ENCODE assay signal across 8 cellular contexts in genomic region chr19:47047272-47047930, GRCh38. TPM values are rescaled to one million over a fixed set of nuclear protein-coding genes. Genes with fewer than 3 reads are reported as not detected.
A peak's percentile ranks its signal among the peaks of the same experiment; 100 is the strongest.
DNase-seq lines count a peak whose midpoint lies in the region; ATAC-seq and TF ChIP-seq lines count a peak whose summit lies in the region.

No MANE protein-coding gene starts in this region.

- no peaks in the 10 kb centered on the region for H3K27me3 Mint-ChIP-seq in activated CD8-positive, alpha-beta T cell treated with anti-CD3 and anti-CD28 coated beads, Interleukin-2, amount 10 ng/mL, durations not matched to agents 7 days and 5 days (ENCODE audit: low read depth)

- RAD21 ChIA-PET in HCT116 (lab: Charles Lee; ENCODE audit: low non-redundant PET in 1 of 2, low total read pairs in 2 of 2, uncharacterized antibody in 2 of 2, unreplicated experiment in 2 of 2), result no interaction called here

- TF ChIP-seq POLR2A in HCT116 (IDR thresholded peaks at IDR 0.05; ENCODE audit: borderline replicate concordance, extremely low read depth, insufficient read depth, insufficient read length), result no peak
- TF ChIP-seq POLR2A in spleen (IDR thresholded peaks at IDR 0.05), result no peak

- peak overlapping the region; percentile 94 for H3K4me3 Mint-ChIP-seq in activated CD8-positive, alpha-beta T cell treated with anti-CD3 and anti-CD28 coated beads, Interleukin-2, amount 10 ng/mL, durations not matched to agents 7 days and 5 days

- H3K4me2 ChIP-seq in HCT116 (ENCODE audit: low read length), result peak overlapping the region; percentile 97

- H3K36me3 ChIP-seq in HCT116 (ENCODE audit: control insufficient read depth in 1 of 2, insufficient read depth in 2 of 2, low read length in 2 of 2), result no peaks in the 10 kb centered on the region; a peak in 1 of 4 replicates
- H3K36me3 ChIP-seq in iPS DF 6.9 (ENCODE audit: control insufficient read depth, insufficient read depth, low read length), result peaks cover 8% of the 10 kb centered on the region; the same call in 1 of the 2 replicates
- peaks cover 0 to 34% (median 5%) of the 10 kb centered on the region in 6 donors for H3K36me3 ChIP-seq in spleen

- TF ChIP-seq RAD21 in HCT116 (IDR thresholded peaks at IDR 0.05; ENCODE audit: low read depth), result no peak

- BruUV-seq in HCT116 (replicated peaks; lab: Mats Ljungman, UMichigan), result no TSS peak

- H3K36me3 Mint-ChIP-seq in activated CD8-positive, alpha-beta T cell treated with anti-CD3 and anti-CD28 coated beads, Interleukin-2, amount 10 ng/mL, durations not matched to agents 7 days and 5 days (ENCODE audit: low read depth), result peaks cover 2% of the 10 kb centered on the region

- H3K27ac ChIP-seq in HCT116 (ENCODE audit: low read depth, low read length) (peak overlapping the region; percentile 64), iPS DF 6.9 (ENCODE audit: low read length) (no peak overlapping the region), spleen (peak overlapping the region in 6 of 8 donors; percentile 82 to 94 (median 91))

- H3K4me1 Mint-ChIP-seq in activated CD8-positive, alpha-beta T cell treated with anti-CD3 and anti-CD28 coated beads, Interleukin-2, amount 10 ng/mL, durations not matched to agents 7 days and 5 days (ENCODE audit: low read depth), result peaks cover 21% of the 10 kb centered on the region

- H3K9me3 ChIP-seq in HCT116 (ENCODE audit: control insufficient read depth in 1 of 2, insufficient read depth in 1 of 2, low read depth in 1 of 2, low read length in 2 of 2) (no peaks in the 10 kb centered on the region), iPS DF 6.9 (ENCODE audit: control insufficient read depth, insufficient read depth, low read length) (no peaks in the 10 kb centered on the region), spleen (no peaks in the 10 kb centered on the region)

- H3K4me1 ChIP-seq in HCT116 (ENCODE audit: control insufficient read depth in 1 of 2, insufficient read depth in 2 of 2, low read length in 2 of 2) (peaks cover 4 to 14% of the 10 kb centered on the region in 2 experiments; a peak in 3 of 4 replicates), iPS DF 6.9 (ENCODE audit: control insufficient read depth, insufficient read depth, low read length) (peaks cover 3% of the 10 kb centered on the region), spleen (peaks cover 6 to 28% (median 17%) of the 10 kb centered on the region in 6 donors)

- no peaks in the 10 kb centered on the region for H3K9me2 ChIP-seq in HCT116 (ENCODE audit: insufficient read depth)

- H4K20me1 ChIP-seq in HCT116 (ENCODE audit: insufficient read depth), result no peaks in the 10 kb centered on the region

- TF ChIP-seq CTCF in HCT116 (IDR thresholded peaks at IDR 0.05 in 2 of 3, conservative IDR thresholded peaks at IDR 0.05 in 1 of 3; ENCODE audit: borderline replicate concordance in 1 of 3, insufficient read depth in 1 of 3, low read depth in 2 of 3, low read length in 2 of 3) (no peak), spleen (IDR thresholded peaks at IDR 0.05 in 8 of 11, conservative IDR thresholded peaks at IDR 0.05 in 3 of 11) (no peak)

- WGBS in iPS DF 6.9 (ENCODE audit: insufficient coverage, insufficient read length), result no CpG with 5 or more reads among the region's 22 CpGs
- 53 to 62% (median 57%) methylated on average over 22 of the region's 22 CpGs for WGBS in spleen, 5 donors

- H3K4me3 ChIP-seq in HCT116 (replicated peaks in 1 of 2; ENCODE audit: low read depth in 1 of 2, low read length in 2 of 2) (peak overlapping the region; percentile 71 to 72), iPS DF 6.9 (ENCODE audit: low read length) (peak overlapping the region; percentile 68; the same call in 1 of the 2 replicates), spleen (peak overlapping the region; percentile 97 to 99 (median 98))

- no peak for ATAC-seq in HCT116
- no peak for ATAC-seq in activated CD8-positive, alpha-beta T cell treated with anti-CD3 and anti-CD28 coated beads, Interleukin-2, amount 10 ng/mL, durations not matched to agents 7 days and 5 days
- no peak for ATAC-seq in GM21381 (IDR thresholded peaks at IDR 0.05; ENCODE audit: unreplicated experiment)

- H3K9ac ChIP-seq in HCT116 (ENCODE audit: low read length), result no peak overlapping the region

- CTCF ChIA-PET in HCT116 (lab: Charles Lee), result interaction anchor here (0.7 to 1.1 kb wide), 3 partner anchors 9 to 34 kb away, joined by 3 to 8 read pairs (median 3); no protein-coding TSS in a partner anchor
- CTCF ChIA-PET in activated CD8-positive, alpha-beta T cell treated with anti-CD3 and anti-CD28 coated beads, Interleukin-2, amount 10 ng/mL, durations not matched to agents 7 days and 5 days (lab: Charles Lee), result interaction anchor here (0.9 to 1.7 kb wide), 5 partner anchors 11 to 66 kb away, joined by 3 to 13 read pairs (median 3); partner anchors contain the start of gene ZC3H4

- POLR2A ChIA-PET in HCT116 (lab: Charles Lee), result interaction anchor here (0.6 to 1.1 kb wide), 4 partner anchors 9 to 197 kb away, joined by 3 to 5 read pairs (median 3); partner anchors contain the start of genes AP2S1 and ZC3H4
- POLR2A ChIA-PET in activated CD8-positive, alpha-beta T cell treated with anti-CD3 and anti-CD28 coated beads, Interleukin-2, amount 10 ng/mL, durations not matched to agents 7 days and 5 days (lab: Charles Lee), result interaction anchor here (0.6 to 1.5 kb wide), 8 partner anchors 11 to 1605 kb away, joined by 3 to 7 read pairs (median 4); partner anchors contain the start of genes SAE1 and ZC3H4

- intact Hi-C loops in HCT116 (cut with micrococcal nuclease) (no loop called here), spleen (cut with DNase I; ENCODE audit: low total_unique reads) (no loop called here)

- H3K9me3 Mint-ChIP-seq in activated CD8-positive, alpha-beta T cell treated with anti-CD3 and anti-CD28 coated beads, Interleukin-2, amount 10 ng/mL, durations not matched to agents 7 days and 5 days (ENCODE audit: insufficient read depth), result no peaks in the 10 kb centered on the region

- H3K27me3 ChIP-seq in HCT116 (ENCODE audit: insufficient read depth, low read length), result no peaks in the 10 kb centered on the region
- H3K27me3 ChIP-seq in iPS DF 6.9 (ENCODE audit: control insufficient read depth, insufficient read depth, low read length), result no peaks in the 10 kb centered on the region
- H3K27me3 ChIP-seq in spleen (replicated peaks in 1 of 7), result no peaks in the 10 kb centered on the region

- peak overlapping the region; percentile 95 for H3K27ac Mint-ChIP-seq in activated CD8-positive, alpha-beta T cell treated with anti-CD3 and anti-CD28 coated beads, Interleukin-2, amount 10 ng/mL, durations not matched to agents 7 days and 5 days

- peaks cover 8% of the 10 kb centered on the region; the same call in 1 of the 2 replicates for H3K79me2 ChIP-seq in HCT116 (ENCODE audit: insufficient read depth, low read length)

- DNase-seq in HCT116 (ENCODE audit: low read depth, low spot score) (no peak), iPS DF 6.9 (ENCODE audit: low read depth, low spot score) (no peak), spleen (no peak), AG08395 (ENCODE audit: low spot score) (no peak), ecto neural progenitor cell (ENCODE audit: low spot score) (no peak), KG1 (lab: John Stamatoyannopoulos, UW) (no peak)
- DNase-seq in activated CD8-positive, alpha-beta T cell treated with anti-CD3 and anti-CD28 coated beads, Interleukin-2, amount 10 ng/mL, durations not matched to agents 7 days and 5 days, result no peak

- peak overlapping the region; percentile 32 for H2AFZ ChIP-seq in HCT116 (ENCODE audit: low read depth, low read length, poor library complexity, severe bottlenecking)

TF ChIP-seq in HCT116, 20 proteins besides CTCF, POLR2A, EP300 and RAD21:
- TF ChIP-seq YY1 (IDR thresholded peaks at IDR 0.05; ENCODE audit: extremely low read depth, insufficient replicate concordance, low read depth, low read length) (no peak), CBX3 (IDR thresholded peaks at IDR 0.05; ENCODE audit: low read depth) (no peak), POLR2AphosphoS5 (IDR thresholded peaks at IDR 0.05; ENCODE audit: low read depth, low read length) (no peak), ATF3 (IDR thresholded peaks at IDR 0.05) (no peak), TCF7L2 (IDR thresholded peaks at IDR 0.05; ENCODE audit: borderline replicate concordance, extremely low read depth, insufficient read depth, insufficient read length) (no peak), ZBTB33 (IDR thresholded peaks at IDR 0.05; ENCODE audit: extremely low read depth, insufficient replicate concordance, low read length) (no peak), ZFX (IDR thresholded peaks at IDR 0.05) (no peak), JUND (IDR thresholded peaks at IDR 0.05) (no peak), ZNF274 (IDR thresholded peaks at IDR 0.05; ENCODE audit: low read depth, low read length) (no peak), FOSL1 (IDR thresholded peaks at IDR 0.05; ENCODE audit: low read depth) (no peak)
TF ChIP-seq in HCT116: peak in this region for 0.

RNA-seq across cellular contexts. Expression of gene TMEM160, which starts 1.0 kb away (rescaled TPM):
- total RNA-seq in HCT116 (2021; ENCODE audit: unreplicated experiment), result 49.4 TPM
- 29.9 and 30.8 TPM in 2 replicates for polyA plus RNA-seq in HCT116 (2012)
- total RNA-seq in activated CD8-positive, alpha-beta T cell treated with anti-CD3 and anti-CD28 coated beads, Interleukin-2, amount 10 ng/mL, durations not matched to agents 7 days and 5 days, result 10 to 100 TPM; 74.4 to 76.8 TPM
- total RNA-seq in spleen, result 10 to 100 TPM; 23.6 to 31.0 (median 26.3) TPM
- polyA plus RNA-seq in spleen, result 10 to 100 TPM in 2 of 3 donors, 1 to 10 TPM in 1; 7.4 to 20.5 (median 10.1) TPM

RNA-seq across cellular contexts. Expression of gene NPAS1, which starts 27.8 kb away (rescaled TPM):
- total RNA-seq in HCT116 (2021; ENCODE audit: unreplicated experiment), result 4.6 TPM
- polyA plus RNA-seq in HCT116 (2012), result 2.6 and 2.9 TPM in 2 replicates
- not detected for total RNA-seq in activated CD8-positive, alpha-beta T cell treated with anti-CD3 and anti-CD28 coated beads, Interleukin-2, amount 10 ng/mL, durations not matched to agents 7 days and 5 days
- total RNA-seq in spleen, result 1 to 10 TPM in 6 of 7 donors, under 1 TPM in 1; 0.85 to 5.3 (median 1.6) TPM
- 1 to 10 TPM; 2.1 to 6.3 (median 3.9) TPM for polyA plus RNA-seq in spleen
